In genomic region chr1:101193733-101194169, GRCh38 we compare ENCODE assay signal across 1 cellular context.
TF ChIP-seq lines count a peak whose summit lies in the region.

No MANE protein-coding gene starts in this region.

TF ChIP-seq in HCT116, 20 proteins besides CTCF, POLR2A, EP300 and RAD21 (continued from another document):
- TF ChIP-seq ZBTB33 (IDR thresholded peaks at IDR 0.05; ENCODE audit: extremely low read depth, insufficient replicate concordance, low read length) = no peak
- TF ChIP-seq FOSL1 (IDR thresholded peaks at IDR 0.05; ENCODE audit: low read depth) = no peak
- no peak for TF ChIP-seq TCF7L2 (IDR thresholded peaks at IDR 0.05; ENCODE audit: borderline replicate concordance, extremely low read depth, insufficient read depth, insufficient read length)
- peak; percentile 52; the same call in 1 of the 2 replicates for TF ChIP-seq CEBPB (IDR thresholded peaks at IDR 0.05; ENCODE audit: low read depth)
- TF ChIP-seq SP1 (IDR thresholded peaks at IDR 0.05; ENCODE audit: low read depth) = no peak
